15 cellular contexts compared by ENCODE assay signal in the genomic region with DNA sequence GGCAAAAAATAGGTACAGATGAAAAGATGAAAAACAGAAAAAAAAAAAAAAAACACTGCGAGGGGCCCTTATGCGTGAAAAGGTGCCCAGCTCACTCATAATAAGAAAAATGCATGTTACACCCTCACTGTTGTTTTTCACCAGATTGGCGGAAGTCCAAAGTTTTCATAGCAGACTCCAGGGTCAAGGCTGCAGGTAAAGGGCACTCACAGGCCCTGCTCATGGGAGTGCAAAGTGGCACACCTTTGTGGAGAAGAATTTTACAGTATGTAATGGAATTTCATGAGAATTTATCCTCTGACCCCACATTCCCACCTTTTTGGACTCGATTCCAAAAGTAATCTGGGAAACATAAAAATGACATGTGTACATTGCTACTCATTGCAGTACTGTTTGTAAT.
DNase-seq lines count a peak whose midpoint lies in the region; ATAC-seq and TF ChIP-seq lines count a peak whose summit lies in the region.
"Had no signal": no experiment of that assay in that cellular context is flagged by ENCODE, and none has a peak within 500 bp of the region (broad histone marks: within the 10 kb centered on the region; RNA-seq: fewer than 3 reads in every experiment).

No MANE protein-coding gene starts in this region.

- H3K4me1 Mint-ChIP-seq in Calu3 (ENCODE audit: low read depth, unreplicated experiment) (peaks cover 32% of the 10 kb centered on the region), T-helper 17 cell (peaks cover 6% of the 10 kb centered on the region)
- peaks cover 2% of the 10 kb centered on the region for H3K4me1 Mint-ChIP-seq in stimulated activated naive CD8-positive, alpha-beta T cell treated with anti-CD3 and anti-CD28 coated beads, Interleukin-15, amount 100 ng/mL, for 72 hours

- no TSS peak for BruUV-seq in Calu3 (replicated peaks; lab: Mats Ljungman, UMichigan)

- H3K9me3 Mint-ChIP-seq in Calu3 (ENCODE audit: low read depth, unreplicated experiment): no peaks in the 10 kb centered on the region
- H3K9me3 Mint-ChIP-seq in stimulated activated naive CD8-positive, alpha-beta T cell treated with anti-CD3 and anti-CD28 coated beads, Interleukin-15, amount 100 ng/mL, for 72 hours: no peaks in the 10 kb centered on the region
- H3K9me3 Mint-ChIP-seq: CD4-positive, alpha-beta memory T cell; GM23338; H9 had no signal

- no peak for DNase-seq in Calu3
- DNase-seq in T-helper 17 cell: no peak
- DNase-seq in thyroid gland: peak; percentile 41 to 48
- no peak for DNase-seq in epidermal melanocyte (ENCODE audit: insufficient read length, low spot score)
- no peak for DNase-seq in stimulated activated naive CD8-positive, alpha-beta T cell treated with anti-CD3 and anti-CD28 coated beads, Interleukin-15, amount 100 ng/mL, for 72 hours
- DNase-seq: C1 segment of cervical spinal cord; CD4-positive, alpha-beta memory T cell; COR-L47; DMS53; DMS79 treated with DMSO at 0.1 percent for 48 hours; GF-D8; H9 had no signal

- TF ChIP-seq EP300 in Ishikawa (IDR thresholded peaks at IDR 0.05; ENCODE audit: borderline replicate concordance): no peak

- H3K9me3 ChIP-seq in T-helper 17 cell (ENCODE audit: control insufficient read depth, low read length, poor library complexity, severe bottlenecking) (no peaks in the 10 kb centered on the region), thyroid gland (no peaks in the 10 kb centered on the region)

- H3K27me3 ChIP-seq in thyroid gland: no peaks in the 10 kb centered on the region

- H3K27me3 Mint-ChIP-seq in Calu3 (ENCODE audit: unreplicated experiment): no peaks in the 10 kb centered on the region
- no peaks in the 10 kb centered on the region for H3K27me3 Mint-ChIP-seq in T-helper 17 cell
- no peaks in the 10 kb centered on the region for H3K27me3 Mint-ChIP-seq in stimulated activated naive CD8-positive, alpha-beta T cell treated with anti-CD3 and anti-CD28 coated beads, Interleukin-15, amount 100 ng/mL, for 72 hours
- H3K27me3 Mint-ChIP-seq: CD4-positive, alpha-beta memory T cell had no signal

- H3K36me3 Mint-ChIP-seq in Calu3 (ENCODE audit: insufficient read depth, unreplicated experiment) (no peaks in the 10 kb centered on the region), T-helper 17 cell (ENCODE audit: low read depth) (peaks cover 10% of the 10 kb centered on the region)

- WGBS in thyroid gland, 2 donors: 35 to 51% methylated on average over 4 of the region's 4 CpGs

- no peak overlapping the region for H3K4me3 ChIP-seq in thyroid gland (replicated peaks in 1 of 3)
- H3K4me3 ChIP-seq: GM23338 had no signal

- peaks cover 6 to 11% of the 10 kb centered on the region in 2 donors for H3K4me1 ChIP-seq in thyroid gland

- intact Hi-C loops in Calu3 (cut with micrococcal nuclease; ENCODE audit: unreplicated experiment) (no loop called here), thyroid gland (cut with DNase I) (no loop called here)

- TF ChIP-seq RAD21 in Ishikawa (IDR thresholded peaks at IDR 0.05; ENCODE audit: low read depth): no peak

- H3K4me3 Mint-ChIP-seq in Calu3 (ENCODE audit: low read depth, unreplicated experiment): no peak overlapping the region
- no peak overlapping the region for H3K4me3 Mint-ChIP-seq in T-helper 17 cell
- no peak overlapping the region for H3K4me3 Mint-ChIP-seq in stimulated activated naive CD8-positive, alpha-beta T cell treated with anti-CD3 and anti-CD28 coated beads, Interleukin-15, amount 100 ng/mL, for 72 hours
- H3K4me3 Mint-ChIP-seq: CD4-positive, alpha-beta memory T cell; GM23338; H9 had no signal

- CTCF ChIA-PET in Calu3 (lab: Charles Lee): no interaction called here

- TF ChIP-seq CTCF in Calu3 (IDR thresholded peaks at IDR 0.05; ENCODE audit: unreplicated experiment) (no peak), thyroid gland (IDR thresholded peaks at IDR 0.05) (no peak)

- H3K36me3 ChIP-seq in thyroid gland: no peaks in the 10 kb centered on the region

- no peak for ATAC-seq in T-helper 17 cell
- no peak for ATAC-seq in stimulated activated naive CD8-positive, alpha-beta T cell treated with anti-CD3 and anti-CD28 coated beads, Interleukin-15, amount 100 ng/mL, for 72 hours
- ATAC-seq: GM23338, HCT116 had no signal

- H3K27ac ChIP-seq in thyroid gland: no peak overlapping the region

- peak overlapping the region; percentile 28 for H3K27ac Mint-ChIP-seq in Calu3 (ENCODE audit: unreplicated experiment)
- H3K27ac Mint-ChIP-seq in T-helper 17 cell: peak overlapping the region; percentile 37
- no peak overlapping the region for H3K27ac Mint-ChIP-seq in stimulated activated naive CD8-positive, alpha-beta T cell treated with anti-CD3 and anti-CD28 coated beads, Interleukin-15, amount 100 ng/mL, for 72 hours
- H3K27ac Mint-ChIP-seq: CD4-positive, alpha-beta memory T cell; GM23338 had no signal

- TF ChIP-seq POLR2A in thyroid gland (IDR thresholded peaks at IDR 0.05): no peak

TF ChIP-seq in Ishikawa, 13 proteins besides CTCF, POLR2A, EP300 and RAD21:
- TF ChIP-seq NFIC (IDR thresholded peaks at IDR 0.05): 0 out of 2 replicates have a peak, but pooled peaks have one; percentile 19
- TF ChIP-seq, protein P1, sequence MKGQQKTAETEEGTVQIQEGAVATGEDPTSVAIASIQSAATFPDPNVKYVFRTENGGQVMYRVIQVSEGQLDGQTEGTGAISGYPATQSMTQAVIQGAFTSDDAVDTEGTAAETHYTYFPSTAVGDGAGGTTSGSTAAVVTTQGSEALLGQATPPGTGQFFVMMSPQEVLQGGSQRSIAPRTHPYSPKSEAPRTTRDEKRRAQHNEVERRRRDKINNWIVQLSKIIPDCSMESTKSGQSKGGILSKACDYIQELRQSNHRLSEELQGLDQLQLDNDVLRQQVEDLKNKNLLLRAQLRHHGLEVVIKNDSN (IDR thresholded peaks at IDR 0.05): no peak

Comparison
In these comparisons a context has a peak if more than half of its experiments do, and no peak if none do; other contexts are left out.
1. DNase-seq: peak in thyroid gland (2 of 2); none in Calu3 (single experiment), T-helper 17 cell (0 of 3), epidermal melanocyte (single experiment) and stimulated activated naive CD8-positive, alpha-beta T cell treated with anti-CD3 and anti-CD28 coated beads, Interleukin-15, amount 100 ng/mL, for 72 hours (0 of 2).
2. H3K27ac Mint-ChIP-seq: peak in Calu3 (single experiment) and T-helper 17 cell (single experiment); none in stimulated activated naive CD8-positive, alpha-beta T cell treated with anti-CD3 and anti-CD28 coated beads, Interleukin-15, amount 100 ng/mL, for 72 hours (0 of 2).